8 cellular contexts compared by ENCODE assay signal in genomic region chr12:49945394-49946080, GRCh38.
DNase-seq lines count a peak whose midpoint lies in the region; ATAC-seq lines count a peak whose summit lies in the region.

No MANE protein-coding gene starts in this region.

- DNase-seq in 8988T (peak; percentile 94), HPDE6-E6E7 (ENCODE audit: extremely low spot score) (peak; percentile 67), SIG-M5 treated with dmso at 0.1 percent for 504 hours (lab: John Stamatoyannopoulos, UW; ENCODE audit: unreplicated experiment) (peak; percentile 85), globus pallidus (ENCODE audit: low spot score) (peak; percentile 81), nucleus accumbens (lab: John Stamatoyannopoulos, UW) (peak in 51 of 56 donors; percentile 8 to 84 (median 58)), stromal cell of bone marrow (ENCODE audit: low read depth) (peak; percentile 75)
- peak; percentile 55 to 76 (median 62) for DNase-seq in activated naive CD4-positive, alpha-beta T cell (lab: John Stamatoyannopoulos, UW)

- ATAC-seq in GM18511 (IDR thresholded peaks at IDR 0.05; ENCODE audit: unreplicated experiment), result peak; percentile 82

Comparison
In these comparisons a context has a peak if more than half of its experiments do, and no peak if none do; other contexts are left out.
1. Peak in every context shown above with its lines: DNase-seq and ATAC-seq.